8 cellular contexts compared by ENCODE assay signal in the genomic region with DNA sequence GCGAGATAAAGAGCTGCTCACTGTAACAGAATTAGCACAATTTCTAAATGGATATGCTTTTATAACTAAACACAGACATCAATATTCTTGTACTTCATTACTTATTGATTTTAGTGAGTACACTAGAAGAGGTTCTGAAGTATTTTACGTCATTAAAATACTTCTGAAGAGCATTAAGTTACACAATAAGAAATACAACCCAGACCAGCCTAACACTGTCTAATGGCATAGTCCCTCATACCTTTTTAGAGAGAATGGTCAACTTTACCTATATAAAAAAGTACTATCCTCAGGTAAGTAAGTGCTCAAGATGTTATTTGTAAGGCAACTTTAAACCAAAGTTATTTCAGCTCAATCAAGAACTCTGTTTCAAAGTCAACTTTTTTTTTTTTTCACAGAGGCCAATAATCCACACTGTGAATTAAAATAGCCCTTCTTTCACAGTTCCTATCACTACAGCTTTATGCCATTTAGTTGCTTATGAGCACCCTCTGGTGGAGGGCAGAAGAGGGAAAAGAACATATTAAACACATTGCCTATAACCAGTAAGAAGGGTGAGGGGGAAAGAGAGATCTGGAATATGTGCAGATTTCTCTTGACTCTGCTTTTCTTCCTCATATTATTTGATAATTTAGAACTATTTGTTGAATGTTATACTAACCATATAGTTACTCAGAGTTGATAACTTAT.
DNase-seq lines count a peak whose midpoint lies in the region; ATAC-seq and TF ChIP-seq lines count a peak whose summit lies in the region.

No MANE protein-coding gene starts in this region.

- CTCF ChIA-PET in activated CD8-positive, alpha-beta T cell treated with anti-CD3 and anti-CD28 coated beads for 36 hours (lab: Charles Lee) = interaction anchor here (0.9 to 3.1 kb wide), 9 partner anchors 9 to 237 kb away, joined by 3 to 9 read pairs (median 4); no protein-coding TSS in a partner anchor

- H3K27me3 Mint-ChIP-seq in activated CD8-positive, alpha-beta T cell treated with anti-CD3 and anti-CD28 coated beads for 36 hours = no peaks in the 10 kb centered on the region

- ATAC-seq in GM18498 (IDR thresholded peaks at IDR 0.05; ENCODE audit: unreplicated experiment) = peak; percentile 60
- ATAC-seq in activated CD8-positive, alpha-beta T cell treated with anti-CD3 and anti-CD28 coated beads for 36 hours = no peak
- peak; percentile 90 for ATAC-seq in left lobe of liver
- no peak for ATAC-seq in GM19452 (IDR thresholded peaks at IDR 0.05; ENCODE audit: unreplicated experiment)
- no peak for ATAC-seq in GM19467 (IDR thresholded peaks at IDR 0.05; ENCODE audit: unreplicated experiment)
- ATAC-seq in GM21529 (IDR thresholded peaks at IDR 0.05; ENCODE audit: unreplicated experiment) = no peak

- no peaks in the 10 kb centered on the region for H3K36me3 Mint-ChIP-seq in activated CD8-positive, alpha-beta T cell treated with anti-CD3 and anti-CD28 coated beads for 36 hours (ENCODE audit: low read depth)

- DNase-seq in Ammon's horn (ENCODE audit: low spot score) = peak; percentile 20
- DNase-seq in NCI-H1694 treated with DMSO at 0.1 percent for 48 hours (lab: John Stamatoyannopoulos, UW) = peak; percentile 73
- DNase-seq in activated CD8-positive, alpha-beta T cell treated with anti-CD3 and anti-CD28 coated beads for 36 hours = peak; percentile 33
- no peak for DNase-seq in left lobe of liver (ENCODE audit: low spot score)

- H3K4me1 Mint-ChIP-seq in activated CD8-positive, alpha-beta T cell treated with anti-CD3 and anti-CD28 coated beads for 36 hours (ENCODE audit: low read depth) = no peaks in the 10 kb centered on the region

- peak; percentile 41 for TF ChIP-seq CTCF in activated CD8-positive, alpha-beta T cell treated with anti-CD3 and anti-CD28 coated beads for 36 hours (IDR thresholded peaks at IDR 0.05)

- no peak overlapping the region for H3K27ac Mint-ChIP-seq in activated CD8-positive, alpha-beta T cell treated with anti-CD3 and anti-CD28 coated beads for 36 hours

- no peaks in the 10 kb centered on the region for H3K9me3 Mint-ChIP-seq in activated CD8-positive, alpha-beta T cell treated with anti-CD3 and anti-CD28 coated beads for 36 hours

- intact Hi-C loops in activated CD8-positive, alpha-beta T cell treated with anti-CD3 and anti-CD28 coated beads for 36 hours (cut with micrococcal nuclease) = loop anchor here (2.0 kb wide), 1 partner anchor 237 kb away; no protein-coding TSS in a partner anchor

- POLR2A ChIA-PET in activated CD8-positive, alpha-beta T cell treated with anti-CD3 and anti-CD28 coated beads for 36 hours (lab: Charles Lee) = no interaction called here

- no peak overlapping the region for H3K4me3 Mint-ChIP-seq in activated CD8-positive, alpha-beta T cell treated with anti-CD3 and anti-CD28 coated beads for 36 hours

Comparison
In these comparisons a context has a peak if more than half of its experiments do, and no peak if none do; other contexts are left out.
1. ATAC-seq: peak in GM18498 (single experiment) and left lobe of liver (single experiment); none in activated CD8-positive, alpha-beta T cell treated with anti-CD3 and anti-CD28 coated beads for 36 hours (single experiment), GM19452 (single experiment), GM19467 (single experiment) and GM21529 (single experiment).